In genomic region chr17:75832164-75832651, GRCh38 we compare ENCODE assay signal across 1 cellular context.
TF ChIP-seq lines count a peak whose summit lies in the region.

No MANE protein-coding gene starts in this region.

TF ChIP-seq in H1, 55 proteins besides CTCF, POLR2A, EP300 and RAD21 (continued from another document):
- TF ChIP-seq TAF7 (optimal IDR thresholded peaks at IDR 0.05; ENCODE audit: borderline replicate concordance, low read depth, low read length): no peak
